ENCODE assay signal across 14 cellular contexts in genomic region chr3:8682850-8683574, GRCh38. TPM values are rescaled to one million over a fixed set of nuclear protein-coding genes. Genes with fewer than 3 reads are reported as not detected.
DNase-seq lines count a peak whose midpoint lies in the region; TF ChIP-seq lines count a peak whose summit lies in the region.
"Not testable (repeated sequence)": the region's sequence is repeated elsewhere in the genome, so short reads cannot be mapped to it uniquely, and the experiment has no call there.
"Had no signal": no experiment of that assay in that cellular context is flagged by ENCODE, and none has a peak within 500 bp of the region (broad histone marks: within the 10 kb centered on the region; RNA-seq: fewer than 3 reads in every experiment).

No MANE protein-coding gene starts in this region.

- H3K36me3 ChIP-seq in OCI-LY7 (ENCODE audit: insufficient read depth, low read length); kidney epithelial cell (ENCODE audit: control insufficient read depth, insufficient read depth, low read length): not testable (repeated sequence)

- not testable (repeated sequence) for H3K27ac ChIP-seq in OCI-LY7 (ENCODE audit: low read depth, low read length, poor library complexity, severe bottlenecking)

- not testable (repeated sequence) for H3K27me3 Mint-ChIP-seq in activated CD4-positive, alpha-beta T cell treated with anti-CD3 and anti-CD28 coated beads, Interleukin-2, amount 10 ng/mL, durations not matched to agents 24 days and 14 days; MCF 10A (ENCODE audit: insufficient read depth, unreplicated experiment)

- peak; percentile 32 for TF ChIP-seq CTCF in AG09309 (IDR thresholded peaks at IDR 0.05; ENCODE audit: control insufficient read depth, insufficient read depth, low read depth, low read length, missing control alignments)
- peak; percentile 39 for TF ChIP-seq CTCF in GM12864 (IDR thresholded peaks at IDR 0.05; ENCODE audit: low read depth, low read length, missing control alignments)
- TF ChIP-seq CTCF in OCI-LY7 (conservative IDR thresholded peaks at IDR 0.05; ENCODE audit: low read length) = 0 out of 2 replicates have a peak, but pooled peaks have one; percentile 23
- peak; percentile 37 for TF ChIP-seq CTCF in MCF 10A (IDR thresholded peaks at IDR 0.05; ENCODE audit: unreplicated experiment)
- TF ChIP-seq CTCF in kidney epithelial cell (IDR thresholded peaks at IDR 0.05; ENCODE audit: insufficient read depth, low read length, poor library complexity, severe bottlenecking) = peak; percentile 14

- DNase-seq in AG09309 (ENCODE audit: low read depth); GM12864 (ENCODE audit: low read depth); kidney epithelial cell (ENCODE audit: low read depth): not testable (repeated sequence)
- DNase-seq in HT-29 (ENCODE audit: low spot score) (peak; percentile 29), OCI-LY7 (ENCODE audit: low spot score) (peak; percentile 11), MCF 10A (ENCODE audit: unreplicated experiment) (peak; percentile 43)
- DNase-seq in activated CD4-positive, alpha-beta T cell treated with anti-CD3 and anti-CD28 coated beads, Interleukin-2, amount 10 ng/mL, durations not matched to agents 24 days and 14 days = peak; percentile 59
- DNase-seq in stimulated activated CD8-positive, alpha-beta memory T cell treated with anti-CD3 and anti-CD28 coated beads, Interleukin-4, amount 100 ng/mL, for 48 hours = peak; percentile 32

- H3K9me3 ChIP-seq in OCI-LY7 (ENCODE audit: low read length) = not testable (repeated sequence)

- CTCF ChIA-PET in OCI-LY7 (lab: Charles Lee; ENCODE audit: unreplicated experiment) = not testable (repeated sequence)
- CTCF ChIA-PET in MCF 10A (lab: Yijun Ruan, JAX) = interaction anchor here (0.6 to 2.3 kb wide), 13 partner anchors 20 to 617 kb away, joined by 3 to 7 read pairs (median 3); no protein-coding TSS in a partner anchor

- not testable (repeated sequence) for H3K4me1 ChIP-seq in OCI-LY7 (ENCODE audit: insufficient read depth, low read length, poor library complexity, severe bottlenecking)

- not testable (repeated sequence) for H3K4me3 ChIP-seq in AG09309 (ENCODE audit: control insufficient read depth, low read depth, low read length); GM12864 (ENCODE audit: low read depth, low read length); OCI-LY7 (ENCODE audit: low read depth, low read length, poor library complexity, severe bottlenecking); kidney epithelial cell (ENCODE audit: low read depth, low read length)

- not testable (repeated sequence) for H3K36me3 Mint-ChIP-seq in activated CD4-positive, alpha-beta T cell treated with anti-CD3 and anti-CD28 coated beads, Interleukin-2, amount 10 ng/mL, durations not matched to agents 24 days and 14 days (ENCODE audit: low read depth); MCF 10A (ENCODE audit: insufficient read depth, unreplicated experiment)

- intact Hi-C loops in OCI-LY7 (cut with micrococcal nuclease; ENCODE audit: unreplicated experiment); activated CD4-positive, alpha-beta T cell treated with anti-CD3 and anti-CD28 coated beads, Interleukin-2, amount 10 ng/mL, durations not matched to agents 24 days and 14 days (cut with micrococcal nuclease): not testable (repeated sequence)
- intact Hi-C loops in MCF 10A (cut with micrococcal nuclease) = loop anchor here (1.0 kb wide), 2 partner anchors 84 to 619 kb away; no protein-coding TSS in a partner anchor

- H4K20me1 ChIP-seq in OCI-LY7 (ENCODE audit: insufficient read depth, low read length) = not testable (repeated sequence)

- H3K9me2 ChIP-seq in OCI-LY7 (ENCODE audit: insufficient read depth, low read length) = not testable (repeated sequence)

- H3K27ac Mint-ChIP-seq in activated CD4-positive, alpha-beta T cell treated with anti-CD3 and anti-CD28 coated beads, Interleukin-2, amount 10 ng/mL, durations not matched to agents 24 days and 14 days; MCF 10A (ENCODE audit: low read depth, unreplicated experiment): not testable (repeated sequence)

- not testable (repeated sequence) for H3K4me1 Mint-ChIP-seq in activated CD4-positive, alpha-beta T cell treated with anti-CD3 and anti-CD28 coated beads, Interleukin-2, amount 10 ng/mL, durations not matched to agents 24 days and 14 days
- peaks cover 11% of the 10 kb centered on the region for H3K4me1 Mint-ChIP-seq in MCF 10A (ENCODE audit: insufficient read depth, unreplicated experiment)

- not testable (repeated sequence) for H3K79me2 ChIP-seq in OCI-LY7 (ENCODE audit: insufficient read depth, low read depth, low read length)

- H2AFZ ChIP-seq in OCI-LY7 (ENCODE audit: low read length) = not testable (repeated sequence)

- POLR2A ChIA-PET in OCI-LY7 (lab: Charles Lee) = not testable (repeated sequence)
- POLR2A ChIA-PET in MCF 10A (lab: Yijun Ruan, JAX) = interaction anchor here (0.7 kb wide), 1 partner anchor 416 kb away, joined by 3 read pairs; no protein-coding TSS in a partner anchor

- not testable (repeated sequence) for H3K4me3 Mint-ChIP-seq in activated CD4-positive, alpha-beta T cell treated with anti-CD3 and anti-CD28 coated beads, Interleukin-2, amount 10 ng/mL, durations not matched to agents 24 days and 14 days; MCF 10A (ENCODE audit: unreplicated experiment)

- not testable (repeated sequence) for H3K27me3 ChIP-seq in kidney epithelial cell (ENCODE audit: control insufficient read depth, insufficient read depth, low read length)

- H3K9me3 Mint-ChIP-seq in activated CD4-positive, alpha-beta T cell treated with anti-CD3 and anti-CD28 coated beads, Interleukin-2, amount 10 ng/mL, durations not matched to agents 24 days and 14 days; MCF 10A (ENCODE audit: unreplicated experiment): not testable (repeated sequence)

- not testable (repeated sequence) for BruUV-seq in OCI-LY7 (replicated peaks; lab: Mats Ljungman, UMichigan); MCF 10A (replicated peaks; lab: Mats Ljungman, UMichigan)

- H3K4me2 ChIP-seq in OCI-LY7 (ENCODE audit: low read length) = not testable (repeated sequence)

RNA-seq across cellular contexts. Expression of gene SSUH2, which starts 38.4 kb away (rescaled TPM):
- 0.08 and 0.10 TPM in 2 replicates for total RNA-seq in HT-29 (2014; rRNA removed; shearing (Covaris generic))
- total RNA-seq in OCI-LY7 (2014; rRNA removed; shearing (Covaris generic)) = 0.16 TPM in 1 of 2 replicates, not detected in the other
- total RNA-seq in OCI-LY7 (2022) (0.66 TPM in 1 of 2 replicates, not detected in the other), MCF 10A (2022) (0.32 and 0.51 TPM in 2 replicates), kidney epithelial cell (not detected in 2 replicates)
- 0.19 TPM in 1 of 2 replicates, not detected in the other for total RNA-seq in activated CD4-positive, alpha-beta T cell treated with anti-CD3 and anti-CD28 coated beads, Interleukin-2, amount 10 ng/mL, durations not matched to agents 24 days and 14 days
- total RNA-seq: fibroblast of lung, G401, osteoblast, SK-MEL-5 had no signal

RNA-seq across cellular contexts. Expression of gene CAV3, which starts 50.6 kb away (rescaled TPM):
- total RNA-seq in HT-29 (2014; rRNA removed; shearing (Covaris generic)) = not detected in 2 replicates
- total RNA-seq in OCI-LY7 (2014; rRNA removed; shearing (Covaris generic)) = not detected in 2 replicates
- total RNA-seq in OCI-LY7 (2022) (not detected in 2 replicates), MCF 10A (2022) (not detected in 2 replicates), kidney epithelial cell (not detected in 2 replicates)
- total RNA-seq in activated CD4-positive, alpha-beta T cell treated with anti-CD3 and anti-CD28 coated beads, Interleukin-2, amount 10 ng/mL, durations not matched to agents 24 days and 14 days = not detected in 2 replicates
- total RNA-seq: A673, fibroblast of lung, G401, osteoblast, SK-MEL-5, smooth muscle cell had no signal
